ENCODE assay signal across 14 cellular contexts in genomic region chr4:169437299-169438047, GRCh38.
DNase-seq lines count a peak whose midpoint lies in the region; ATAC-seq and TF ChIP-seq lines count a peak whose summit lies in the region.
"Had no signal": no experiment of that assay in that cellular context is flagged by ENCODE, and none has a peak within 500 bp of the region (broad histone marks: within the 10 kb centered on the region; RNA-seq: fewer than 3 reads in every experiment).

No MANE protein-coding gene starts in this region.

- DNase-seq in GM10266 (ENCODE audit: extremely low spot score) (peak; percentile 54), GM19240 (ENCODE audit: insufficient read length, low spot score) (peak; percentile 68), NOMO-1 treated with DMSO at 0.1 percent for 48 hours (lab: John Stamatoyannopoulos, UW; ENCODE audit: unreplicated experiment) (no peak), ascending aorta (ENCODE audit: low spot score in 2 of 2) (no peak), GOT3 (lab: John Stamatoyannopoulos, UW) (no peak), NCI-H510A (lab: John Stamatoyannopoulos, UW) (no peak)
- DNase-seq: activated CD8-positive, alpha-beta memory T cell treated with anti-CD3 and anti-CD28 coated beads for 24 hours; amygdala; EL; NCI-H187 treated with DMSO at 0.1 percent for 48 hours; nephron progenitor cell had no signal

- H3K27me3 ChIP-seq in ascending aorta, result no peaks in the 10 kb centered on the region
- H3K27me3 ChIP-seq: SJSA1 had no signal

- no peak overlapping the region for H3K27ac ChIP-seq in ascending aorta
- H3K27ac ChIP-seq: SJSA1 had no signal

- H3K4me3 ChIP-seq in ascending aorta, result no peak overlapping the region
- H3K4me3 ChIP-seq: SJSA1 had no signal

- TF ChIP-seq CTCF in GM10266 (IDR thresholded peaks at IDR 0.05; ENCODE audit: control insufficient read depth, insufficient read depth, low read depth, missing control alignments) (no peak), ascending aorta (IDR thresholded peaks at IDR 0.05) (no peak)

- peaks cover 0 to 3% of the 10 kb centered on the region in 2 donors for H3K4me1 ChIP-seq in ascending aorta
- H3K4me1 ChIP-seq: SJSA1 had no signal

- ATAC-seq in HG02678 (IDR thresholded peaks at IDR 0.05; ENCODE audit: unreplicated experiment) (peak; percentile 89), HG03457 (IDR thresholded peaks at IDR 0.05; ENCODE audit: unreplicated experiment) (peak; percentile 82)

- peaks cover 0 to 3% of the 10 kb centered on the region in 2 donors for H3K36me3 ChIP-seq in ascending aorta
- H3K36me3 ChIP-seq: SJSA1 had no signal

- no peaks in the 10 kb centered on the region for H3K9me3 ChIP-seq in ascending aorta
- H3K9me3 ChIP-seq: SJSA1 had no signal

- intact Hi-C loops in ascending aorta (cut with DNase I), result no loop called here

Comparison
In these comparisons a context has a peak if more than half of its experiments do, and no peak if none do; other contexts are left out.
1. DNase-seq: peak in GM10266 (single experiment) and GM19240 (single experiment); none in NOMO-1 treated with DMSO at 0.1 percent for 48 hours (single experiment), ascending aorta (0 of 2), GOT3 (single experiment) and NCI-H510A (single experiment).